16 cellular contexts compared by ENCODE assay signal in the genomic region with DNA sequence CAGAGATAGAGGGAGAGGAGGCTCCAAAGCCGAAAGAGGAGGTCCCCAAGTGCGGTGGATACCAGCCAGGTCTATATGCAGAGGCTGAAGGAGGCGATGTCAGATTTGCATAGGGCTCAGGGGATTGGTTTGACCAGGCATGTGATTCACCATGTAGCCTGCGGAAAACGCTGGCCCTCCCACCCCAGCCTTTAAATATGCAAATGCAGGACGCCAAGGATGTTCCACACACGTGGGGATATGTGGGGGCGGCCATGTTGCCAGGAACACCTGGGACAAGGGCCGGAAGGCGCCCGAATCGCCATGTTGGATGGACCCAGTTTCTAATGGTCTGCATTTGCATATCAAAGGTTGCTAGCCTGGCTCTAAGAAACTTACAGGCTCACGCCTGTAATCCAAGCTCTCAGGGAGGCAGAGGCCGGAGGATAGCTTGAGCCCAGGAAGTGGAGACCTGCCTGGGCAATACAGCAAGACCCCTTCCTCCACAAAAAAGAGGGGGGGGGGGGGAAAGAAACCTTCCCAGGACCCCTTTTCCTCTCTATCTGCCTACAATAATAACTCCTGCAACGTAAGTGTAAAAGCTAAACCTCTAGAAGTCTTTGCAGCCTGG.
DNase-seq lines count a peak whose midpoint lies in the region; ATAC-seq and TF ChIP-seq lines count a peak whose summit lies in the region.
"Had no signal": no experiment of that assay in that cellular context is flagged by ENCODE, and none has a peak within 500 bp of the region (broad histone marks: within the 10 kb centered on the region; RNA-seq: fewer than 3 reads in every experiment).

No MANE protein-coding gene starts in this region.

- H2BK120ac ChIP-seq in H9 (ENCODE audit: low read depth, low read length, poor library complexity, severe bottlenecking) (no peak overlapping the region), mesendoderm (ENCODE audit: low read depth, low read length) (no peak overlapping the region)

- H3K9me3 ChIP-seq in H9 (ENCODE audit: control insufficient read depth, low read depth, low read length), result no peaks in the 10 kb centered on the region
- H3K9me3 ChIP-seq in esophagus muscularis mucosa, result no peaks in the 10 kb centered on the region
- H3K9me3 ChIP-seq: A549, BE2C had no signal

- H2BK20ac ChIP-seq in H9 (ENCODE audit: low read depth, low read length, poor library complexity, severe bottlenecking), result no peak overlapping the region

- H3K79me1 ChIP-seq in H9 (ENCODE audit: insufficient read depth, low read depth, low read length, poor library complexity, severe bottlenecking), result no peaks in the 10 kb centered on the region
- no peaks in the 10 kb centered on the region for H3K79me1 ChIP-seq in mesendoderm (ENCODE audit: low read length)

- no peak overlapping the region for H2AFZ ChIP-seq in H9 (ENCODE audit: low read length)

- H3K9me3 Mint-ChIP-seq in H9 (peaks cover 0 to 6% of the 10 kb centered on the region in 2 experiments; a peak in 2 of 5 replicates), WTC11 (peaks cover 27% of the 10 kb centered on the region)
- H3K9me3 Mint-ChIP-seq in activated T-helper 2 cell treated with anti-CD3 and anti-CD28 coated beads, Interferon-gamma antibody, Interleukin-2, Interleukin-4, amounts not matched to agents 10 μg/mL and 5 μg/mL and 100 μg/mL, durations not matched to agents 14 hours and 24 hours and 36 hours, result peaks cover 4% of the 10 kb centered on the region

- no peak overlapping the region for H3T11ph ChIP-seq in H9 (ENCODE audit: low read length)

- no peak for TF ChIP-seq POLR2A in esophagus muscularis mucosa (IDR thresholded peaks at IDR 0.05; ENCODE audit: low read depth)

- H3K23ac ChIP-seq in H9 (ENCODE audit: insufficient read length, low read depth, low read length), result no peak overlapping the region
- no peak overlapping the region for H3K23ac ChIP-seq in mesendoderm (ENCODE audit: low read length)

- peak overlapping the region; percentile 81 for H3K9ac ChIP-seq in H9 (ENCODE audit: extremely low read depth, insufficient read length, low read length)
- H3K9ac ChIP-seq in mesendoderm (ENCODE audit: low read length), result no peak overlapping the region

- no peaks in the 10 kb centered on the region for H3K23me2 ChIP-seq in H9 (ENCODE audit: insufficient read length, low read depth, low read length, poor library complexity, severe bottlenecking)

- no peak overlapping the region for H4K91ac ChIP-seq in H9 (ENCODE audit: insufficient read length, low read depth, low read length)

- H3K27me3 ChIP-seq in H9 (ENCODE audit: insufficient read depth, low read length) (no peaks in the 10 kb centered on the region), esophagus muscularis mucosa (no peaks in the 10 kb centered on the region), mesendoderm (ENCODE audit: insufficient read depth, low read length, poor library complexity) (no peaks in the 10 kb centered on the region)
- H3K27me3 ChIP-seq: BE2C had no signal

- H3K4me3 ChIP-seq in esophagus muscularis mucosa, result no peak overlapping the region
- H3K4me3 ChIP-seq in mesendoderm (ENCODE audit: low read length), result no peak overlapping the region
- H3K4me3 ChIP-seq: A549 had no signal

- H4K8ac ChIP-seq in H9 (replicated peaks; ENCODE audit: insufficient read length, low read depth, low read length) (no peak overlapping the region), mesendoderm (ENCODE audit: low read depth, low read length) (no peak overlapping the region)

- H4K5ac ChIP-seq in H9 (ENCODE audit: insufficient read length, low read depth, low read length) (no peak overlapping the region), mesendoderm (ENCODE audit: low read length) (no peak overlapping the region)

- H3K4me1 ChIP-seq in H9 (ENCODE audit: insufficient read depth, low read length) (no peaks in the 10 kb centered on the region), esophagus muscularis mucosa (no peaks in the 10 kb centered on the region), mesendoderm (ENCODE audit: control insufficient read depth, low read depth, low read length) (no peaks in the 10 kb centered on the region)
- H3K4me1 ChIP-seq: A549, BE2C had no signal

- no peak overlapping the region for H3K4me2 ChIP-seq in H9 (ENCODE audit: insufficient read depth, insufficient read length, low read length)
- H3K4me2 ChIP-seq in mesendoderm (ENCODE audit: low read length), result no peak overlapping the region
- H3K4me2 ChIP-seq: A549 had no signal

- peak; percentile 78 for DNase-seq in H9
- peak; percentile 75 for DNase-seq in WTC11 (ENCODE audit: low spot score)
- DNase-seq in esophagus muscularis mucosa (ENCODE audit: extremely low spot score), result peak; percentile 47
- peak; percentile 11 for DNase-seq in mesendoderm
- no peak for DNase-seq in mesenteric fat pad (ENCODE audit: low spot score)
- DNase-seq in omental fat pad (ENCODE audit: low spot score), result no peak
- no peak for DNase-seq in activated T-helper 2 cell treated with anti-CD3 and anti-CD28 coated beads, Interferon-gamma antibody, Interleukin-2, Interleukin-4, amounts not matched to agents 10 μg/mL and 5 μg/mL and 100 μg/mL, durations not matched to agents 14 hours and 24 hours and 36 hours (ENCODE audit: low spot score)
- DNase-seq: BE2C; CD4-positive, alpha-beta memory T cell; DMS79 treated with DMSO at 0.1 percent for 48 hours; EL; GDM1; H7 had no signal

- H3K4ac ChIP-seq in H9 (ENCODE audit: low read depth, low read length) (no peak overlapping the region), mesendoderm (ENCODE audit: low read depth, low read length) (no peak overlapping the region)

- H3K14ac ChIP-seq in H9 (ENCODE audit: insufficient read depth, low read length), result no peak overlapping the region

- H3K36me3 ChIP-seq in esophagus muscularis mucosa, result no peaks in the 10 kb centered on the region
- no peaks in the 10 kb centered on the region for H3K36me3 ChIP-seq in mesendoderm (ENCODE audit: control insufficient read depth, insufficient read depth, low read length)
- H3K36me3 ChIP-seq: BE2C had no signal

- H3K56ac ChIP-seq in H9 (ENCODE audit: insufficient read length, low read depth, low read length) (no peak overlapping the region), mesendoderm (ENCODE audit: low read length) (no peak overlapping the region)

- CTCF ChIA-PET in WTC11 (lab: Charles Lee), result no interaction called here

- intact Hi-C loops in esophagus muscularis mucosa (cut with DNase I), result no loop called here
- intact Hi-C loops in activated T-helper 2 cell treated with anti-CD3 and anti-CD28 coated beads, Interferon-gamma antibody, Interleukin-2, Interleukin-4, amounts not matched to agents 10 μg/mL and 5 μg/mL and 100 μg/mL, durations not matched to agents 14 hours and 24 hours and 36 hours (cut with micrococcal nuclease), result no loop called here

- H4K20me1 ChIP-seq in H9 (ENCODE audit: control insufficient read depth, insufficient read depth, insufficient read length), result no peaks in the 10 kb centered on the region

- H3K27ac Mint-ChIP-seq in H9, result 0 out of 7 replicates have a peak overlapping the region, but pooled peaks of 1 of the 3 experiments have one; percentile 3
- peak overlapping the region; percentile 69; the same call in 1 of the 2 replicates for H3K27ac Mint-ChIP-seq in WTC11
- H3K27ac Mint-ChIP-seq in activated T-helper 2 cell treated with anti-CD3 and anti-CD28 coated beads, Interferon-gamma antibody, Interleukin-2, Interleukin-4, amounts not matched to agents 10 μg/mL and 5 μg/mL and 100 μg/mL, durations not matched to agents 14 hours and 24 hours and 36 hours, result no peak overlapping the region
- H3K27ac Mint-ChIP-seq: CD4-positive, alpha-beta memory T cell had no signal

- H3K27me3 Mint-ChIP-seq in H9 (ENCODE audit: low read depth) (no peaks in the 10 kb centered on the region), WTC11 (ENCODE audit: low read depth) (no peaks in the 10 kb centered on the region)
- H3K27me3 Mint-ChIP-seq in activated T-helper 2 cell treated with anti-CD3 and anti-CD28 coated beads, Interferon-gamma antibody, Interleukin-2, Interleukin-4, amounts not matched to agents 10 μg/mL and 5 μg/mL and 100 μg/mL, durations not matched to agents 14 hours and 24 hours and 36 hours (ENCODE audit: low read depth), result no peaks in the 10 kb centered on the region
- H3K27me3 Mint-ChIP-seq: CD4-positive, alpha-beta memory T cell had no signal

- H3K4me1 Mint-ChIP-seq in H9 (peaks cover 6 to 10% of the 10 kb centered on the region in 2 experiments), WTC11 (peaks cover 6% of the 10 kb centered on the region; the same call in 1 of the 2 replicates)
- no peaks in the 10 kb centered on the region for H3K4me1 Mint-ChIP-seq in activated T-helper 2 cell treated with anti-CD3 and anti-CD28 coated beads, Interferon-gamma antibody, Interleukin-2, Interleukin-4, amounts not matched to agents 10 μg/mL and 5 μg/mL and 100 μg/mL, durations not matched to agents 14 hours and 24 hours and 36 hours (ENCODE audit: low read depth)

- no peak overlapping the region for H2AK5ac ChIP-seq in H9 (ENCODE audit: insufficient read length, low read length)
- no peak overlapping the region for H2AK5ac ChIP-seq in mesendoderm (ENCODE audit: low read length)

- peak; percentile 97 for ATAC-seq in WTC11
- no peak for ATAC-seq in HG03139 (IDR thresholded peaks at IDR 0.05; ENCODE audit: unreplicated experiment)
- no peak for ATAC-seq in omental fat pad (ENCODE audit: low FRiP score)
- ATAC-seq: A549 had no signal

- H2BK15ac ChIP-seq in H9 (ENCODE audit: low read depth, low read length) (no peak overlapping the region), mesendoderm (replicated peaks; ENCODE audit: low read depth) (no peak overlapping the region)

- no peak overlapping the region for H2BK12ac ChIP-seq in H9 (ENCODE audit: insufficient read length, low read depth, low read length)

- no peak for TF ChIP-seq EP300 in esophagus muscularis mucosa (IDR thresholded peaks at IDR 0.05)

- no peak for TF ChIP-seq CTCF in H9 (conservative IDR thresholded peaks at IDR 0.05)
- TF ChIP-seq CTCF in WTC11 (IDR thresholded peaks at IDR 0.05), result no peak
- TF ChIP-seq CTCF in esophagus muscularis mucosa (IDR thresholded peaks at IDR 0.05), result no peak
- TF ChIP-seq CTCF in omental fat pad (IDR thresholded peaks at IDR 0.05), result no peak

- WGBS in H9 (ENCODE audit: extremely low coverage, insufficient read length, low lambda C conversion rate), result no CpG with 5 or more reads among the region's 15 CpGs
- WGBS in esophagus muscularis mucosa, result 91% methylated on average over 14 of the region's 15 CpGs
- WGBS in mesendoderm (ENCODE audit: extremely low coverage, insufficient coverage, low lambda C conversion rate), result no CpG with 5 or more reads among the region's 15 CpGs

- H2BK5ac ChIP-seq in H9 (ENCODE audit: insufficient read length, low read length), result no peak overlapping the region
- no peak overlapping the region for H2BK5ac ChIP-seq in mesendoderm (ENCODE audit: low read length)

- H3K18ac ChIP-seq in H9 (ENCODE audit: insufficient read length, low read depth, low read length) (peak overlapping the region; percentile 63), mesendoderm (ENCODE audit: low read length) (no peak overlapping the region)

- H3K36me3 Mint-ChIP-seq in H9 (ENCODE audit: insufficient read depth in 1 of 3, low read depth in 3 of 3) (peaks cover 9 to 25% (median 9%) of the 10 kb centered on the region in 3 experiments; a peak in 6 of 7 replicates), WTC11 (peaks cover 13% of the 10 kb centered on the region)
- no peaks in the 10 kb centered on the region for H3K36me3 Mint-ChIP-seq in activated T-helper 2 cell treated with anti-CD3 and anti-CD28 coated beads, Interferon-gamma antibody, Interleukin-2, Interleukin-4, amounts not matched to agents 10 μg/mL and 5 μg/mL and 100 μg/mL, durations not matched to agents 14 hours and 24 hours and 36 hours (ENCODE audit: low read depth)

- H3K27ac ChIP-seq in H9 (ENCODE audit: insufficient read length, low read depth, low read length) (peak overlapping the region; percentile 73), esophagus muscularis mucosa (replicated peaks in 1 of 4) (no peak overlapping the region), mesendoderm (ENCODE audit: low read depth, low read length) (no peak overlapping the region)
- H3K27ac ChIP-seq: A549, C4-2B had no signal

- H3K79me2 ChIP-seq in H9 (ENCODE audit: insufficient read depth, low read length) (no peaks in the 10 kb centered on the region; the same call in 1 of the 2 replicates), mesendoderm (ENCODE audit: control insufficient read depth, insufficient read depth, low read length) (no peaks in the 10 kb centered on the region)

- POLR2A ChIA-PET in WTC11 (lab: Charles Lee), result no interaction called here

- H3K4me3 Mint-ChIP-seq in H9 (peak overlapping the region in 1 of 2 experiments; percentile 28; a peak in 1 of 5 replicates), WTC11 (peak overlapping the region; percentile 70)
- H3K4me3 Mint-ChIP-seq in activated T-helper 2 cell treated with anti-CD3 and anti-CD28 coated beads, Interferon-gamma antibody, Interleukin-2, Interleukin-4, amounts not matched to agents 10 μg/mL and 5 μg/mL and 100 μg/mL, durations not matched to agents 14 hours and 24 hours and 36 hours (ENCODE audit: low read depth), result no peak overlapping the region
- H3K4me3 Mint-ChIP-seq: CD4-positive, alpha-beta memory T cell had no signal

Comparison
In these comparisons a context has a peak if more than half of its experiments do, and no peak if none do; other contexts are left out.
1. DNase-seq: peak in H9 (single experiment), WTC11 (single experiment), esophagus muscularis mucosa (single experiment) and mesendoderm (single experiment); none in mesenteric fat pad (single experiment), omental fat pad (single experiment) and activated T-helper 2 cell treated with anti-CD3 and anti-CD28 coated beads, Interferon-gamma antibody, Interleukin-2, Interleukin-4, amounts not matched to agents 10 μg/mL and 5 μg/mL and 100 μg/mL, durations not matched to agents 14 hours and 24 hours and 36 hours (single experiment).